11 cellular contexts compared by ENCODE assay signal in genomic region chr7:158812684-158813083, GRCh38. TPM values are rescaled to one million over a fixed set of nuclear protein-coding genes. Genes with fewer than 3 reads are reported as not detected.
DNase-seq lines count a peak whose midpoint lies in the region; ATAC-seq and TF ChIP-seq lines count a peak whose summit lies in the region.
"Had no signal": no experiment of that assay in that cellular context is flagged by ENCODE, and none has a peak within 500 bp of the region (broad histone marks: within the 10 kb centered on the region; RNA-seq: fewer than 3 reads in every experiment).

No MANE protein-coding gene starts in this region.

- H3K4me3 ChIP-seq in Loucy (ENCODE audit: low read length, poor library complexity, severe bottlenecking) (peak overlapping the region; percentile 51), coronary artery (no peak overlapping the region), Caco-2 (ENCODE audit: low read depth, low read length) (no peak overlapping the region)
- H3K4me3 ChIP-seq: skin epidermis, thyroid gland had no signal

- peak; percentile 76 for DNase-seq in activated CD8-positive, alpha-beta T cell treated with anti-CD3 and anti-CD28 coated beads for 36 hours
- DNase-seq in coronary artery (ENCODE audit: low spot score) (no peak), Caco-2 (no peak), hepatic stellate cell (ENCODE audit: low spot score) (no peak), NCI-H526 treated with DMSO at 0.1 percent for 48 hours (lab: John Stamatoyannopoulos, UW) (no peak), NCI-H1417 (lab: John Stamatoyannopoulos, UW) (no peak)
- peak; percentile 54 for DNase-seq in stimulated activated CD8-positive, alpha-beta memory T cell treated with anti-CD3 and anti-CD28 coated beads, Interleukin-15, amount 100 ng/mL, for 1 hour (ENCODE audit: low read depth)
- DNase-seq: thyroid gland, WERI-Rb-1 had no signal

- no peak overlapping the region for H2AFZ ChIP-seq in Loucy (ENCODE audit: low read length)

- intact Hi-C loops in activated CD8-positive, alpha-beta T cell treated with anti-CD3 and anti-CD28 coated beads for 36 hours (cut with micrococcal nuclease) = no loop called here
- intact Hi-C loops in Caco-2 (cut with micrococcal nuclease; ENCODE audit: unreplicated experiment) = no loop called here

- peak; percentile 28 for ATAC-seq in activated CD8-positive, alpha-beta T cell treated with anti-CD3 and anti-CD28 coated beads for 36 hours

- CTCF ChIA-PET in activated CD8-positive, alpha-beta T cell treated with anti-CD3 and anti-CD28 coated beads for 36 hours (lab: Charles Lee) = interaction anchor here (1.1 to 3.2 kb wide), 4 partner anchors 9 to 50 kb away, joined by 3 to 11 read pairs (median 3); partner anchors contain the start of gene ESYT2
- CTCF ChIA-PET in Caco-2 (lab: Charles Lee) = no interaction called here

- H3K27me3 ChIP-seq in Loucy (ENCODE audit: insufficient read depth, low read length, poor library complexity, severe bottlenecking) (no peaks in the 10 kb centered on the region), Caco-2 (replicated peaks; ENCODE audit: control insufficient read depth, insufficient read depth, low read length) (no peaks in the 10 kb centered on the region)
- H3K27me3 ChIP-seq: thyroid gland had no signal

- peaks cover 60% of the 10 kb centered on the region for H3K36me3 Mint-ChIP-seq in activated CD8-positive, alpha-beta T cell treated with anti-CD3 and anti-CD28 coated beads for 36 hours (ENCODE audit: low read depth)
- peaks cover 50% of the 10 kb centered on the region for H3K36me3 Mint-ChIP-seq in Caco-2 (ENCODE audit: insufficient read depth, unreplicated experiment)

- H3K27me3 Mint-ChIP-seq in activated CD8-positive, alpha-beta T cell treated with anti-CD3 and anti-CD28 coated beads for 36 hours = no peaks in the 10 kb centered on the region
- H3K27me3 Mint-ChIP-seq in Caco-2 (ENCODE audit: insufficient read depth, unreplicated experiment) = no peaks in the 10 kb centered on the region

- peaks cover 12% of the 10 kb centered on the region; the same call in 1 of the 2 replicates for H3F3A ChIP-seq in Loucy (ENCODE audit: low read depth)

- TF ChIP-seq CTCF in Loucy (conservative IDR thresholded peaks at IDR 0.05; ENCODE audit: low read length) = no peak
- no peak for TF ChIP-seq CTCF in activated CD8-positive, alpha-beta T cell treated with anti-CD3 and anti-CD28 coated beads for 36 hours (IDR thresholded peaks at IDR 0.05)
- no peak for TF ChIP-seq CTCF in coronary artery (IDR thresholded peaks at IDR 0.05)
- TF ChIP-seq CTCF in Caco-2 (IDR thresholded peaks at IDR 0.05; ENCODE audit: insufficient read depth in 1 of 2, low read depth in 1 of 2, low read length in 1 of 2, severe bottlenecking in 1 of 2, unreplicated experiment in 1 of 2) = no peak

- POLR2A ChIA-PET in activated CD8-positive, alpha-beta T cell treated with anti-CD3 and anti-CD28 coated beads for 36 hours (lab: Charles Lee) = interaction anchor here (1.6 to 4.4 kb wide), 3 partner anchors 8 to 51 kb away, joined by 4 to 28 read pairs (median 10); partner anchors contain the start of gene ESYT2
- POLR2A ChIA-PET in Caco-2 (lab: Charles Lee) = no interaction called here

- H4K20me1 ChIP-seq in Loucy (ENCODE audit: insufficient read depth, low read length, poor library complexity, severe bottlenecking) = peaks cover 66% of the 10 kb centered on the region

- BruUV-seq in Caco-2 (replicated peaks; lab: Mats Ljungman, UMichigan) = no TSS peak

- no peaks in the 10 kb centered on the region for H3K9me2 ChIP-seq in Loucy (replicated peaks; ENCODE audit: low read depth, low read length)

- peak overlapping the region; percentile 86 for H3K4me2 ChIP-seq in Loucy (ENCODE audit: low read depth, low read length, poor library complexity, severe bottlenecking)

- H3K4me1 ChIP-seq in Loucy (ENCODE audit: insufficient read depth, low read length, poor library complexity, severe bottlenecking) = peaks cover 88% of the 10 kb centered on the region
- H3K4me1 ChIP-seq in Caco-2 = peaks cover 48% of the 10 kb centered on the region

- peaks cover 92% of the 10 kb centered on the region for H3K4me1 Mint-ChIP-seq in activated CD8-positive, alpha-beta T cell treated with anti-CD3 and anti-CD28 coated beads for 36 hours (ENCODE audit: low read depth)
- H3K4me1 Mint-ChIP-seq in Caco-2 (ENCODE audit: low read depth, unreplicated experiment) = peaks cover 56% of the 10 kb centered on the region

- H3K4me3 Mint-ChIP-seq in activated CD8-positive, alpha-beta T cell treated with anti-CD3 and anti-CD28 coated beads for 36 hours = peak overlapping the region; percentile 28
- no peak overlapping the region for H3K4me3 Mint-ChIP-seq in Caco-2 (ENCODE audit: unreplicated experiment)

- no peaks in the 10 kb centered on the region for H3K9me3 Mint-ChIP-seq in activated CD8-positive, alpha-beta T cell treated with anti-CD3 and anti-CD28 coated beads for 36 hours
- no peaks in the 10 kb centered on the region for H3K9me3 Mint-ChIP-seq in Caco-2 (ENCODE audit: unreplicated experiment)

- H3K27ac ChIP-seq in coronary artery = peak overlapping the region; percentile 72 to 98
- H3K27ac ChIP-seq: WERI-Rb-1 had no signal

- peaks cover 98% of the 10 kb centered on the region for H3K79me2 ChIP-seq in Loucy (ENCODE audit: insufficient read depth, low read length)

- H3K9me3 ChIP-seq in Loucy (ENCODE audit: insufficient read depth, low read depth, low read length) = no peaks in the 10 kb centered on the region
- H3K9me3 ChIP-seq in Caco-2 = no peaks in the 10 kb centered on the region
- H3K9me3 ChIP-seq: thyroid gland had no signal

- peak overlapping the region; percentile 59 for H3K9ac ChIP-seq in Loucy (ENCODE audit: low read depth, low read length, poor library complexity, severe bottlenecking)

- peak overlapping the region; percentile 97 for H3K27ac Mint-ChIP-seq in activated CD8-positive, alpha-beta T cell treated with anti-CD3 and anti-CD28 coated beads for 36 hours
- no peak overlapping the region for H3K27ac Mint-ChIP-seq in Caco-2 (ENCODE audit: unreplicated experiment)

- H3K36me3 ChIP-seq in Loucy (ENCODE audit: insufficient read depth, low read length) (peaks cover 12% of the 10 kb centered on the region; the same call in 1 of the 2 replicates), Caco-2 (ENCODE audit: control insufficient read depth, insufficient read depth, low read length) (peaks cover 1% of the 10 kb centered on the region; the same call in 1 of the 2 replicates)
- H3K36me3 ChIP-seq: thyroid gland, WERI-Rb-1 had no signal

RNA-seq across cellular contexts. Expression of gene ESYT2, which starts 16.6 kb away (rescaled TPM):
- 10 to 100 TPM; 55.5 to 56.6 TPM for total RNA-seq in activated CD8-positive, alpha-beta T cell treated with anti-CD3 and anti-CD28 coated beads for 36 hours
- total RNA-seq in Caco-2 (2022) = 55.2 and 59.4 TPM in 2 replicates

RNA-seq across cellular contexts. Expression of gene DYNC2I1, which starts 43.7 kb away (rescaled TPM):
- total RNA-seq in activated CD8-positive, alpha-beta T cell treated with anti-CD3 and anti-CD28 coated beads for 36 hours = 10 to 100 TPM; 14.8 to 17.0 TPM
- 13.2 and 17.6 TPM in 2 replicates for total RNA-seq in Caco-2 (2022)

Comparison
In these comparisons a context has a peak if more than half of its experiments do, and no peak if none do; other contexts are left out.
1. DNase-seq: peak in activated CD8-positive, alpha-beta T cell treated with anti-CD3 and anti-CD28 coated beads for 36 hours (single experiment) and stimulated activated CD8-positive, alpha-beta memory T cell treated with anti-CD3 and anti-CD28 coated beads, Interleukin-15, amount 100 ng/mL, for 1 hour (single experiment); none in coronary artery (single experiment), Caco-2 (0 of 2), hepatic stellate cell (single experiment), NCI-H526 treated with DMSO at 0.1 percent for 48 hours (single experiment) and NCI-H1417 (0 of 3).